ENCODE assay signal across 8 cellular contexts in genomic region chr1:165827199-165828102, GRCh38. TPM values are rescaled to one million over a fixed set of nuclear protein-coding genes. Genes with fewer than 3 reads are reported as not detected.
DNase-seq lines count a peak whose midpoint lies in the region; ATAC-seq and TF ChIP-seq lines count a peak whose summit lies in the region.

UCK2 (plus strand) TSS chr1:165827614; CDS start chr1:165827834, 220 bp downstream.

- TF ChIP-seq CTCF in OCI-LY3 (IDR thresholded peaks at IDR 0.05; ENCODE audit: low read depth, low read length): peak; percentile 7; the same call in 1 of the 2 replicates
- TF ChIP-seq CTCF in esophagus muscularis mucosa (IDR thresholded peaks at IDR 0.05): peak in 1 of 3 experiments; percentile 18

- H3K36me3 ChIP-seq in OCI-LY3 (replicated peaks; ENCODE audit: low read depth, low read length) (no peaks in the 10 kb centered on the region), esophagus muscularis mucosa (no peaks in the 10 kb centered on the region)

- H2AFZ ChIP-seq in OCI-LY3 (ENCODE audit: low read depth, low read length): peak within 1 kb of the TSS; percentile 52

- peak within 1 kb of the TSS; percentile 94 for H3K4me3 Mint-ChIP-seq in activated T-cell treated with anti-CD3 and anti-CD28 coated beads, Interleukin-2, amount 50 U/mL, for 24 hours
- H3K4me3 Mint-ChIP-seq in naive B cell: peak within 1 kb of the TSS; percentile 89 to 98 (median 94)
- peak within 1 kb of the TSS; percentile 89 to 96 for H3K4me3 Mint-ChIP-seq in stimulated activated naive B cell treated with anti-CD40 and anti-IgM and Interleukin-4, amounts not matched to agents 10 μg/mL and 1 μg/mL and 100 μg/mL, for 72 hours

- peak within 1 kb of the TSS; percentile 94 for H3K27ac Mint-ChIP-seq in activated T-cell treated with anti-CD3 and anti-CD28 coated beads, Interleukin-2, amount 50 U/mL, for 24 hours
- peak within 1 kb of the TSS; percentile 30 to 94 (median 90) for H3K27ac Mint-ChIP-seq in naive B cell
- peak within 1 kb of the TSS; percentile 96 for H3K27ac Mint-ChIP-seq in stimulated activated naive B cell treated with anti-CD40 and anti-IgM and Interleukin-4, amounts not matched to agents 10 μg/mL and 1 μg/mL and 100 μg/mL, for 72 hours

- H3K36me3 Mint-ChIP-seq in activated T-cell treated with anti-CD3 and anti-CD28 coated beads, Interleukin-2, amount 50 U/mL, for 24 hours (ENCODE audit: low read depth): peaks cover 40% of the 10 kb centered on the region
- no peaks in the 10 kb centered on the region for H3K36me3 Mint-ChIP-seq in naive B cell
- H3K36me3 Mint-ChIP-seq in stimulated activated naive B cell treated with anti-CD40 and anti-IgM and Interleukin-4, amounts not matched to agents 10 μg/mL and 1 μg/mL and 100 μg/mL, for 72 hours: peaks cover 10 to 16% of the 10 kb centered on the region in 2 donors

- peaks cover 26% of the 10 kb centered on the region for H3K4me1 Mint-ChIP-seq in activated T-cell treated with anti-CD3 and anti-CD28 coated beads, Interleukin-2, amount 50 U/mL, for 24 hours (ENCODE audit: low read depth)
- peaks cover 12 to 24% (median 20%) of the 10 kb centered on the region in 3 donors for H3K4me1 Mint-ChIP-seq in naive B cell
- peaks cover 14 to 37% of the 10 kb centered on the region in 2 donors for H3K4me1 Mint-ChIP-seq in stimulated activated naive B cell treated with anti-CD40 and anti-IgM and Interleukin-4, amounts not matched to agents 10 μg/mL and 1 μg/mL and 100 μg/mL, for 72 hours

- H3K9ac ChIP-seq in OCI-LY3 (ENCODE audit: low read length): peak within 1 kb of the TSS; percentile 87

- H3K27me3 ChIP-seq in OCI-LY3 (ENCODE audit: low read depth, low read length): no peaks in the 10 kb centered on the region
- no peaks in the 10 kb centered on the region for H3K27me3 ChIP-seq in esophagus muscularis mucosa

- ATAC-seq in GM21360 (IDR thresholded peaks at IDR 0.05; ENCODE audit: unreplicated experiment): peak; percentile 54
- ATAC-seq in naive B cell (ENCODE audit: low read depth in 2 of 2): peak; percentile 78
- peak; percentile 80 to 82 for ATAC-seq in stimulated activated naive B cell treated with anti-CD40 and anti-IgM and Interleukin-4, amounts not matched to agents 10 μg/mL and 1 μg/mL and 100 μg/mL, for 72 hours (replicated peaks)

- H3K4me3 ChIP-seq in OCI-LY3 (ENCODE audit: low read length) (peak within 1 kb of the TSS; percentile 84), esophagus muscularis mucosa (peak within 1 kb of the TSS; percentile 78 to 93 (median 86))

- no peaks in the 10 kb centered on the region for H3K9me3 Mint-ChIP-seq in activated T-cell treated with anti-CD3 and anti-CD28 coated beads, Interleukin-2, amount 50 U/mL, for 24 hours
- no peaks in the 10 kb centered on the region for H3K9me3 Mint-ChIP-seq in naive B cell
- no peaks in the 10 kb centered on the region for H3K9me3 Mint-ChIP-seq in stimulated activated naive B cell treated with anti-CD40 and anti-IgM and Interleukin-4, amounts not matched to agents 10 μg/mL and 1 μg/mL and 100 μg/mL, for 72 hours

- H3K27me3 Mint-ChIP-seq in activated T-cell treated with anti-CD3 and anti-CD28 coated beads, Interleukin-2, amount 50 U/mL, for 24 hours: no peaks in the 10 kb centered on the region
- H3K27me3 Mint-ChIP-seq in naive B cell: no peaks in the 10 kb centered on the region
- no peaks in the 10 kb centered on the region for H3K27me3 Mint-ChIP-seq in stimulated activated naive B cell treated with anti-CD40 and anti-IgM and Interleukin-4, amounts not matched to agents 10 μg/mL and 1 μg/mL and 100 μg/mL, for 72 hours

- peak within 1 kb of the TSS; percentile 74 for H3K27ac ChIP-seq in OCI-LY3 (ENCODE audit: low read length)
- peak within 1 kb of the TSS; percentile 88 to 97 (median 90) for H3K27ac ChIP-seq in esophagus muscularis mucosa (replicated peaks in 1 of 4)

- H3K79me2 ChIP-seq in OCI-LY3 (ENCODE audit: low read length): peaks cover 51% of the 10 kb centered on the region

- DNase-seq in DMS114 treated with DMSO at 0.1 percent for 48 hours (lab: John Stamatoyannopoulos, UW; ENCODE audit: unreplicated experiment) (peak; percentile 61), HT-29 (ENCODE audit: low spot score) (peak; percentile 81), esophagus muscularis mucosa (ENCODE audit: extremely low spot score) (peak; percentile 93), naive B cell (peak; percentile 65)
- DNase-seq in activated T-cell treated with anti-CD3 and anti-CD28 coated beads, Interleukin-2, amount 50 U/mL, for 24 hours: peak; percentile 86
- DNase-seq in stimulated activated naive B cell treated with anti-CD40 and anti-IgM and Interleukin-4, amounts not matched to agents 10 μg/mL and 1 μg/mL and 100 μg/mL, for 72 hours: peak; percentile 68

- H3K4me2 ChIP-seq in OCI-LY3 (ENCODE audit: low read length): peak within 1 kb of the TSS; percentile 93

- 1% methylated on average over 76 of the region's 95 CpGs for WGBS in esophagus muscularis mucosa

- H3K9me3 ChIP-seq in OCI-LY3 (ENCODE audit: insufficient read depth, low read length): no peaks in the 10 kb centered on the region
- no peaks in the 10 kb centered on the region for H3K9me3 ChIP-seq in esophagus muscularis mucosa

- intact Hi-C loops in esophagus muscularis mucosa (cut with DNase I): loop anchor here (5.0 to 10.0 kb wide), 4 partner anchors 60 to 203 kb away; partner anchors contain the start of gene TMCO1

- peaks cover 12% of the 10 kb centered on the region; the same call in 1 of the 2 replicates for H4K20me1 ChIP-seq in OCI-LY3 (ENCODE audit: insufficient read depth, low read length)

- peak; percentile 63 for TF ChIP-seq POLR2A in esophagus muscularis mucosa (IDR thresholded peaks at IDR 0.05; ENCODE audit: low read depth)

- H3K4me1 ChIP-seq in OCI-LY3 (ENCODE audit: low read length) (peaks cover 22% of the 10 kb centered on the region), esophagus muscularis mucosa (peaks cover 14 to 24% (median 19%) of the 10 kb centered on the region in 4 donors)

- TF ChIP-seq EP300 in esophagus muscularis mucosa (IDR thresholded peaks at IDR 0.05): no peak

RNA-seq across cellular contexts. Expression of gene UCK2, which starts in this region (rescaled TPM):
- total RNA-seq in HT-29 (2014; rRNA removed; shearing (Covaris generic)): 194 and 210 TPM in 2 replicates
- 10 to 100 TPM; 13.7 to 33.7 (median 31.0) TPM for total RNA-seq in esophagus muscularis mucosa
- 10 to 100 TPM in 1 of 6 donors, 1 to 10 TPM in 5; 4.9 to 10.7 (median 7.7) TPM for polyA plus RNA-seq in naive B cell (ENCODE audit: low read depth in 6 of 6)

Comparison
In these comparisons a context has a peak if more than half of its experiments do, and no peak if none do; other contexts are left out.
1. Peak in every context shown above with its lines: DNase-seq, ATAC-seq, H3K4me3 ChIP-seq and H3K27ac ChIP-seq.